37 cellular contexts compared by ENCODE assay signal in genomic region chr20:57894522-57894921, GRCh38.
"Had no signal": no experiment of that assay in that cellular context is flagged by ENCODE, and none has a peak within 500 bp of the region (broad histone marks: within the 10 kb centered on the region; RNA-seq: fewer than 3 reads in every experiment).

No MANE protein-coding gene starts in this region.

- H3K36me3 Mint-ChIP-seq: activated naive CD4-positive, alpha-beta T cell treated with anti-CD3 and anti-CD28 coated beads, Interleukin-2, amount 10 ng/mL, durations not matched to agents 7 days and 5 days; activated naive CD4-positive, alpha-beta T cell treated with anti-CD3 and anti-CD28 coated beads, Interleukin-2, amount 50 U/mL, for 24 hours; activated naive CD4-positive, alpha-beta T cell treated with anti-CD3 and anti-CD28 coated beads, Interleukin-2, amount 50 U/mL, for 72 hours; activated naive CD8-positive, alpha-beta T cell; activated naive CD8-positive, alpha-beta T cell treated with anti-CD3 and anti-CD28 coated beads for 36 hours; activated naive CD8-positive, alpha-beta T cell treated with anti-CD3 and anti-CD28 coated beads, Interleukin-2, amount 10 ng/mL, durations not matched to agents 7 days and 5 days; brain had no signal

- H3K4me1 ChIP-seq: adrenal gland, ascending aorta, breast epithelium had no signal

- H3K4me3 Mint-ChIP-seq: activated naive CD4-positive, alpha-beta T cell treated with anti-CD3 and anti-CD28 coated beads, Interleukin-2, amount 10 ng/mL, durations not matched to agents 7 days and 5 days; activated naive CD4-positive, alpha-beta T cell treated with anti-CD3 and anti-CD28 coated beads, Interleukin-2, amount 50 U/mL, for 24 hours; activated naive CD8-positive, alpha-beta T cell; activated naive CD8-positive, alpha-beta T cell treated with anti-CD3 and anti-CD28 coated beads for 36 hours; activated naive CD8-positive, alpha-beta T cell treated with anti-CD3 and anti-CD28 coated beads, Interleukin-2, amount 10 ng/mL, durations not matched to agents 7 days and 5 days; activated naive CD8-positive, alpha-beta T cell treated with anti-CD3 and anti-CD28 coated beads, Interleukin-2, amount 50 U/mL, for 24 hours; activated T-cell treated with anti-CD3 and anti-CD28 coated beads, Interleukin-2, amount 50 U/mL, for 24 hours; activated T-cell treated with anti-CD3 and anti-CD28 coated beads, Interleukin-2, amount 50 U/mL, for 4 hours; activated T-cell treated with anti-CD3 and anti-CD28 coated beads, Interleukin-2, amount 50 U/mL, for 72 hours; activated T-helper 1 cell treated with anti-CD3 and anti-CD28 coated beads, Interleukin-12 subunit alpha, Interleukin-12 subunit beta, Interleukin-2, Interleukin-4 antibody, amounts not matched to agents 30 ng/mL and 10 ng/mL and 1 ng/mL, durations not matched to agents 14 hours and 24 hours and 36 hours; activated T-helper 17 cell treated with anti-CD3 and anti-CD28 coated beads, Interleukin-2, amount 50 U/mL, for 72 hours; brain; central memory CD8-positive, alpha-beta T cell had no signal

- H3K4me3 ChIP-seq: adrenal gland, ascending aorta, body of pancreas, breast epithelium, cardiac muscle cell had no signal

- H3K4me1 Mint-ChIP-seq: activated naive CD4-positive, alpha-beta T cell treated with anti-CD3 and anti-CD28 coated beads, Interleukin-2, amount 10 ng/mL, durations not matched to agents 7 days and 5 days; activated naive CD4-positive, alpha-beta T cell treated with anti-CD3 and anti-CD28 coated beads, Interleukin-2, amount 50 U/mL, for 24 hours; activated naive CD8-positive, alpha-beta T cell treated with anti-CD3 and anti-CD28 coated beads for 36 hours; activated naive CD8-positive, alpha-beta T cell treated with anti-CD3 and anti-CD28 coated beads, Interleukin-2, amount 10 ng/mL, durations not matched to agents 7 days and 5 days; activated naive CD8-positive, alpha-beta T cell treated with anti-CD3 and anti-CD28 coated beads, Interleukin-2, amount 50 U/mL, for 24 hours; activated T-helper 17 cell treated with anti-CD3 and anti-CD28 coated beads, Interleukin-2, amount 50 U/mL, for 72 hours; central memory CD8-positive, alpha-beta T cell had no signal

- H3K27ac ChIP-seq: adrenal gland, ascending aorta, body of pancreas, brain microvascular endothelial cell, breast epithelium, cardiac muscle cell had no signal

- H3K27me3 Mint-ChIP-seq: activated naive CD4-positive, alpha-beta T cell treated with anti-CD3 and anti-CD28 coated beads, Interleukin-2, amount 50 U/mL, for 24 hours; activated naive CD8-positive, alpha-beta T cell treated with anti-CD3 and anti-CD28 coated beads for 36 hours; activated naive CD8-positive, alpha-beta T cell treated with anti-CD3 and anti-CD28 coated beads, Interleukin-2, amount 10 ng/mL, durations not matched to agents 7 days and 5 days had no signal

- H3K36me3 ChIP-seq: adrenal gland, ascending aorta, brain microvascular endothelial cell, breast epithelium, cardiac muscle cell had no signal

- FAIRE-seq: astrocyte, bronchial epithelial cell had no signal

- H3K27ac Mint-ChIP-seq: activated naive CD4-positive, alpha-beta T cell treated with anti-CD3 and anti-CD28 coated beads, Interleukin-2, amount 10 ng/mL, durations not matched to agents 7 days and 5 days; activated naive CD4-positive, alpha-beta T cell treated with anti-CD3 and anti-CD28 coated beads, Interleukin-2, amount 50 U/mL, for 24 hours; activated naive CD4-positive, alpha-beta T cell treated with anti-CD3 and anti-CD28 coated beads, Interleukin-2, amount 50 U/mL, for 72 hours; activated naive CD8-positive, alpha-beta T cell; activated naive CD8-positive, alpha-beta T cell treated with anti-CD3 and anti-CD28 coated beads for 36 hours; activated naive CD8-positive, alpha-beta T cell treated with anti-CD3 and anti-CD28 coated beads, Interleukin-2, amount 10 ng/mL, durations not matched to agents 7 days and 5 days; activated naive CD8-positive, alpha-beta T cell treated with anti-CD3 and anti-CD28 coated beads, Interleukin-2, amount 50 U/mL, for 24 hours; activated T-cell treated with anti-CD3 and anti-CD28 coated beads, Interleukin-2, amount 50 U/mL, for 24 hours; activated T-cell treated with anti-CD3 and anti-CD28 coated beads, Interleukin-2, amount 50 U/mL, for 72 hours; activated T-helper 1 cell treated with anti-CD3 and anti-CD28 coated beads, Interleukin-12 subunit alpha, Interleukin-12 subunit beta, Interleukin-2, Interleukin-4 antibody, amounts not matched to agents 30 ng/mL and 10 ng/mL and 1 ng/mL, durations not matched to agents 14 hours and 24 hours and 36 hours; activated T-helper 17 cell treated with anti-CD3 and anti-CD28 coated beads, Interleukin-2, amount 50 U/mL, for 72 hours; activated T-helper 2 cell treated with anti-CD3 and anti-CD28 coated beads, Interferon-gamma antibody, Interleukin-2, Interleukin-4, amounts not matched to agents 10 μg/mL and 5 μg/mL and 100 μg/mL, durations not matched to agents 14 hours and 24 hours and 36 hours had no signal

- H3K9me3 Mint-ChIP-seq: activated naive CD4-positive, alpha-beta T cell treated with anti-CD3 and anti-CD28 coated beads, Interleukin-2, amount 10 ng/mL, durations not matched to agents 7 days and 5 days; activated naive CD4-positive, alpha-beta T cell treated with anti-CD3 and anti-CD28 coated beads, Interleukin-2, amount 50 U/mL, for 24 hours; activated naive CD4-positive, alpha-beta T cell treated with anti-CD3 and anti-CD28 coated beads, Interleukin-2, amount 50 U/mL, for 72 hours; activated naive CD8-positive, alpha-beta T cell treated with anti-CD3 and anti-CD28 coated beads for 36 hours; activated naive CD8-positive, alpha-beta T cell treated with anti-CD3 and anti-CD28 coated beads, Interleukin-2, amount 10 ng/mL, durations not matched to agents 7 days and 5 days; activated naive CD8-positive, alpha-beta T cell treated with anti-CD3 and anti-CD28 coated beads, Interleukin-2, amount 50 U/mL, for 24 hours; activated T-cell treated with anti-CD3 and anti-CD28 coated beads, Interleukin-2, amount 50 U/mL, for 24 hours; activated T-cell treated with anti-CD3 and anti-CD28 coated beads, Interleukin-2, amount 50 U/mL, for 4 hours; activated T-cell treated with anti-CD3 and anti-CD28 coated beads, Interleukin-2, amount 50 U/mL, for 72 hours; activated T-helper 1 cell treated with anti-CD3 and anti-CD28 coated beads, Interleukin-12 subunit alpha, Interleukin-12 subunit beta, Interleukin-2, Interleukin-4 antibody, amounts not matched to agents 30 ng/mL and 10 ng/mL and 1 ng/mL, durations not matched to agents 14 hours and 24 hours and 36 hours; activated T-helper 17 cell treated with anti-CD3 and anti-CD28 coated beads, Interleukin-2, amount 50 U/mL, for 72 hours; activated T-helper 2 cell treated with anti-CD3 and anti-CD28 coated beads, Interferon-gamma antibody, Interleukin-2, Interleukin-4, amounts not matched to agents 10 μg/mL and 5 μg/mL and 100 μg/mL, durations not matched to agents 14 hours and 24 hours and 36 hours; central memory CD8-positive, alpha-beta T cell had no signal

- ATAC-seq: activated naive CD4-positive, alpha-beta T cell treated with anti-CD3 and anti-CD28 coated beads, Interleukin-2, amount 50 U/mL, for 72 hours; activated naive CD8-positive, alpha-beta T cell treated with anti-CD3 and anti-CD28 coated beads, Interleukin-2, amount 50 U/mL, for 24 hours; activated T-cell treated with anti-CD3 and anti-CD28 coated beads, Interleukin-2, amount 50 U/mL, for 4 hours; activated T-cell treated with anti-CD3 and anti-CD28 coated beads, Interleukin-2, amount 50 U/mL, for 72 hours; activated T-helper 17 cell treated with anti-CD3 and anti-CD28 coated beads, Interleukin-2, amount 50 U/mL, for 72 hours; body of pancreas had no signal

- H3K9me3 ChIP-seq: adrenal gland, ascending aorta, body of pancreas, breast epithelium had no signal

- DNase-seq: activated effector memory CD4-positive, alpha-beta T cell treated with Interleukin-2 at 50 U/mL for 16 hours; activated gamma-delta T cell; activated gamma-delta T cell treated with Interleukin-2 at 50 U/mL for 16 hours; activated naive CD4-positive, alpha-beta T cell; activated naive CD4-positive, alpha-beta T cell treated with anti-CD3 and anti-CD28 coated beads, Interleukin-2, amount 10 ng/mL, durations not matched to agents 7 days and 5 days; activated naive CD4-positive, alpha-beta T cell treated with anti-CD3 and anti-CD28 coated beads, Interleukin-2, amount 50 U/mL, for 16 hours; activated naive CD4-positive, alpha-beta T cell treated with Interleukin-2 at 50 U/mL for 16 hours; activated naive CD8-positive, alpha-beta T cell treated with anti-CD3 and anti-CD28 coated beads for 36 hours; activated naive CD8-positive, alpha-beta T cell treated with anti-CD3 and anti-CD28 coated beads, Interleukin-2, amount 10 ng/mL, durations not matched to agents 7 days and 5 days; activated naive CD8-positive, alpha-beta T cell treated with anti-CD3 and anti-CD28 coated beads, Interleukin-2, amount 50 U/mL, for 24 hours; activated T-cell treated with anti-CD3 and anti-CD28 coated beads, Interleukin-2, amount 50 U/mL, for 1 hour; activated T-cell treated with anti-CD3 and anti-CD28 coated beads, Interleukin-2, amount 50 U/mL, for 24 hours; activated T-cell treated with anti-CD3 and anti-CD28 coated beads, Interleukin-2, amount 50 U/mL, for 4 hours; activated T-cell treated with anti-CD3 and anti-CD28 coated beads, Interleukin-2, amount 50 U/mL, for 48 hours; activated T-cell treated with anti-CD3 and anti-CD28 coated beads, Interleukin-2, amount 50 U/mL, for 72 hours; adrenal gland; amniotic stem cell; amygdala; anterior cingulate cortex; body of pancreas; brain microvascular endothelial cell; caudate nucleus; central memory CD4-positive, alpha-beta T cell; cerebellar nuclear complex had no signal

- H3K27me3 ChIP-seq: adrenal gland, ascending aorta, body of pancreas, brain microvascular endothelial cell, breast epithelium had no signal
